ENCODE assay signal across 21 cellular contexts in genomic region chrX:10444204-10444603, GRCh38.
DNase-seq lines count a peak whose midpoint lies in the region; ATAC-seq and TF ChIP-seq lines count a peak whose summit lies in the region.
"Had no signal": no experiment of that assay in that cellular context is flagged by ENCODE, and none has a peak within 500 bp of the region (broad histone marks: within the 10 kb centered on the region; RNA-seq: fewer than 3 reads in every experiment).

No MANE protein-coding gene starts in this region.

- in situ Hi-C loops in SK-MEL-5 (cut with HindIII; ENCODE audit: low pct_unique_long_range_greater_than_20kb, low sequenced_read_pairs): no loop called here

- no peaks in the 10 kb centered on the region for H3K36me3 Mint-ChIP-seq in CD14-positive monocyte
- H3K36me3 Mint-ChIP-seq: activated naive CD8-positive, alpha-beta T cell treated with anti-CD3 and anti-CD28 coated beads, Interleukin-2, amount 10 ng/mL, durations not matched to agents 7 days and 5 days; CD4-positive, alpha-beta memory T cell had no signal

- H3F3A ChIP-seq in SK-N-SH (replicated peaks; ENCODE audit: insufficient read depth): peaks cover under 1% of the 10 kb centered on the region

- CTCF ChIA-PET in SK-N-SH (lab: Yijun Ruan, JAX): interaction anchor here (0.6 kb wide), 1 partner anchor 123 kb away, joined by 3 read pairs; no protein-coding TSS in a partner anchor

- no peak overlapping the region for H3K9ac ChIP-seq in SK-N-SH

- H2AFZ ChIP-seq in SK-N-SH (ENCODE audit: low read depth): no peak overlapping the region

- no peak overlapping the region for H3K4me3 Mint-ChIP-seq in CD14-positive monocyte
- H3K4me3 Mint-ChIP-seq: activated naive CD8-positive, alpha-beta T cell treated with anti-CD3 and anti-CD28 coated beads, Interleukin-2, amount 10 ng/mL, durations not matched to agents 7 days and 5 days; activated T-helper 1 cell treated with anti-CD3 and anti-CD28 coated beads, Interleukin-12 subunit alpha, Interleukin-12 subunit beta, Interleukin-2, Interleukin-4 antibody, amounts not matched to agents 30 ng/mL and 10 ng/mL and 1 ng/mL, durations not matched to agents 14 hours and 24 hours and 36 hours; brain; neural crest cell; stimulated activated naive CD8-positive, alpha-beta T cell treated with anti-CD3 and anti-CD28 coated beads, Interleukin-15, Interleukin-2, amounts not matched to agents 100 ng/mL and 50 ng/mL, for 24 hours had no signal

- 63% methylated on average over 2 of the region's 2 CpGs for WGBS in SK-N-SH (ENCODE audit: low lambda C conversion rate)

- no peaks in the 10 kb centered on the region for H3K4me1 ChIP-seq in SK-N-SH (ENCODE audit: control insufficient read depth in 1 of 2, insufficient read depth in 2 of 2, low read depth in 1 of 2, low read length in 1 of 2)
- H3K4me1 ChIP-seq in upper lobe of right lung: no peaks in the 10 kb centered on the region
- H3K4me1 ChIP-seq: heart right ventricle had no signal

- no peak overlapping the region for H3K4me2 ChIP-seq in SK-N-SH

- no peaks in the 10 kb centered on the region for H3K36me3 ChIP-seq in SK-N-SH (replicated peaks in 1 of 2; ENCODE audit: control insufficient read depth in 1 of 2, insufficient read depth in 2 of 2, low read length in 1 of 2)
- H3K36me3 ChIP-seq in upper lobe of right lung: no peaks in the 10 kb centered on the region

- no peaks in the 10 kb centered on the region for H3K4me1 Mint-ChIP-seq in CD14-positive monocyte
- H3K4me1 Mint-ChIP-seq: activated naive CD8-positive, alpha-beta T cell treated with anti-CD3 and anti-CD28 coated beads, Interleukin-2, amount 10 ng/mL, durations not matched to agents 7 days and 5 days; brain; CD4-positive, alpha-beta memory T cell; neural crest cell had no signal

- TF ChIP-seq EP300 in SK-N-SH (IDR thresholded peaks at IDR 0.05; ENCODE audit: borderline replicate concordance in 1 of 2, low read depth in 1 of 2, low read length in 1 of 2): no peak

- ATAC-seq in SK-N-SH treated with all-trans-retinoic acid at 6 μM for 48 hours (no peak; the same call in 2 of the 3 replicates), upper lobe of right lung (no peak), GM19463 (IDR thresholded peaks at IDR 0.05; ENCODE audit: unreplicated experiment) (no peak), GM19395 (IDR thresholded peaks at IDR 0.05; ENCODE audit: unreplicated experiment) (no peak)
- ATAC-seq: heart right ventricle had no signal

- TF ChIP-seq RAD21 in SK-N-SH (IDR thresholded peaks at IDR 0.05; ENCODE audit: low read length): peak; percentile 4; the same call in 1 of the 2 replicates

- H3K79me2 ChIP-seq in SK-N-SH (ENCODE audit: insufficient read depth): no peaks in the 10 kb centered on the region

- intact Hi-C loops in upper lobe of right lung (cut with DNase I) (no loop called here), CD14-positive monocyte (cut with micrococcal nuclease) (no loop called here)

- peaks cover 0 to 4% (median 0%) of the 10 kb centered on the region in 7 donors for H3K9me3 Mint-ChIP-seq in CD14-positive monocyte
- H3K9me3 Mint-ChIP-seq: activated naive CD8-positive, alpha-beta T cell treated with anti-CD3 and anti-CD28 coated beads, Interleukin-2, amount 10 ng/mL, durations not matched to agents 7 days and 5 days; activated T-helper 1 cell treated with anti-CD3 and anti-CD28 coated beads, Interleukin-12 subunit alpha, Interleukin-12 subunit beta, Interleukin-2, Interleukin-4 antibody, amounts not matched to agents 30 ng/mL and 10 ng/mL and 1 ng/mL, durations not matched to agents 14 hours and 24 hours and 36 hours; stimulated activated naive CD8-positive, alpha-beta T cell treated with anti-CD3 and anti-CD28 coated beads, Interleukin-15, Interleukin-2, amounts not matched to agents 100 ng/mL and 50 ng/mL, for 24 hours had no signal

- H3K27me3 Mint-ChIP-seq in CD14-positive monocyte (ENCODE audit: low read depth in 3 of 3): peaks cover 0 to 5% (median 5%) of the 10 kb centered on the region in 3 donors
- H3K27me3 Mint-ChIP-seq: activated naive CD8-positive, alpha-beta T cell treated with anti-CD3 and anti-CD28 coated beads, Interleukin-2, amount 10 ng/mL, durations not matched to agents 7 days and 5 days; brain; CD4-positive, alpha-beta memory T cell; stimulated activated naive CD8-positive, alpha-beta T cell treated with anti-CD3 and anti-CD28 coated beads, Interleukin-15, Interleukin-2, amounts not matched to agents 100 ng/mL and 50 ng/mL, for 24 hours had no signal

- H3K9me2 ChIP-seq in SK-N-SH: no peaks in the 10 kb centered on the region

- 0 out of 2 replicates have a peak, but pooled peaks have one; percentile 26 for TF ChIP-seq CTCF in SK-N-SH (IDR thresholded peaks at IDR 0.05)
- peak; percentile 10 for TF ChIP-seq CTCF in fibroblast of pulmonary artery (IDR thresholded peaks at IDR 0.05; ENCODE audit: low read length, missing control alignments)
- peak; percentile 9 for TF ChIP-seq CTCF in upper lobe of right lung (IDR thresholded peaks at IDR 0.05)
- no peak for TF ChIP-seq CTCF in CD14-positive monocyte (IDR thresholded peaks at IDR 0.05)

- POLR2A ChIA-PET in SK-N-SH (lab: Yijun Ruan, JAX): no interaction called here

- DNase-seq in SK-N-SH (no peak), SK-MEL-5 (ENCODE audit: low read depth, low spot score) (peak; percentile 42), fibroblast of pulmonary artery (ENCODE audit: low read depth) (peak; percentile 25), upper lobe of right lung (no peak), CD14-positive monocyte (ENCODE audit: low spot score) (no peak)
- DNase-seq: activated naive CD8-positive, alpha-beta T cell treated with anti-CD3 and anti-CD28 coated beads, Interleukin-2, amount 10 ng/mL, durations not matched to agents 7 days and 5 days; CD4-positive, alpha-beta memory T cell; heart right ventricle; midbrain; NCI-H1105; NCI-H2171 treated with DMSO at 0.1 percent for 48 hours; retina; T-helper 1 cell had no signal

- no peak overlapping the region for H3K27ac Mint-ChIP-seq in CD14-positive monocyte
- H3K27ac Mint-ChIP-seq: activated naive CD8-positive, alpha-beta T cell treated with anti-CD3 and anti-CD28 coated beads, Interleukin-2, amount 10 ng/mL, durations not matched to agents 7 days and 5 days; activated T-helper 1 cell treated with anti-CD3 and anti-CD28 coated beads, Interleukin-12 subunit alpha, Interleukin-12 subunit beta, Interleukin-2, Interleukin-4 antibody, amounts not matched to agents 30 ng/mL and 10 ng/mL and 1 ng/mL, durations not matched to agents 14 hours and 24 hours and 36 hours; brain; CD4-positive, alpha-beta memory T cell; stimulated activated naive CD8-positive, alpha-beta T cell treated with anti-CD3 and anti-CD28 coated beads, Interleukin-15, Interleukin-2, amounts not matched to agents 100 ng/mL and 50 ng/mL, for 24 hours had no signal

- H3K27me3 ChIP-seq in SK-N-SH (ENCODE audit: insufficient read depth) (no peaks in the 10 kb centered on the region; the same call in 1 of the 2 replicates), upper lobe of right lung (no peaks in the 10 kb centered on the region)
- H3K27me3 ChIP-seq: heart right ventricle had no signal

- no peaks in the 10 kb centered on the region for H3K9me3 ChIP-seq in SK-N-SH
- H3K9me3 ChIP-seq in upper lobe of right lung: no peaks in the 10 kb centered on the region
- H3K9me3 ChIP-seq: heart right ventricle had no signal

- H3K27ac ChIP-seq in SK-N-SH (ENCODE audit: low read depth in 2 of 2, low read length in 1 of 2): no peak overlapping the region
- H3K27ac ChIP-seq in upper lobe of right lung: no peak overlapping the region
- H3K27ac ChIP-seq: heart right ventricle, VCaP had no signal

- no peaks in the 10 kb centered on the region for H4K20me1 ChIP-seq in SK-N-SH (ENCODE audit: insufficient read depth)

- H3K4me3 ChIP-seq in SK-N-SH (ENCODE audit: low read depth in 2 of 2, low read length in 1 of 2) (no peak overlapping the region), fibroblast of pulmonary artery (replicated peaks; ENCODE audit: low read depth, low read length) (no peak overlapping the region), upper lobe of right lung (no peak overlapping the region)
- H3K4me3 ChIP-seq: heart right ventricle had no signal

TF ChIP-seq in SK-N-SH, 30 proteins besides CTCF, POLR2A, EP300 and RAD21:
- no peak for TF ChIP-seq NFIC (IDR thresholded peaks at IDR 0.05; ENCODE audit: borderline replicate concordance)
TF ChIP-seq in SK-N-SH: peak in this region for 0.

TF ChIP-seq in SK-N-SH treated with all-trans-retinoic acid at 6 μM for 48 hours, 23 proteins besides CTCF, POLR2A, EP300 and RAD21 (continues in another document):
- TF ChIP-seq RARB (CRISPR knock-in tag; IDR thresholded peaks at IDR 0.05) (no peak), GLIS3 (CRISPR knock-in tag; IDR thresholded peaks at IDR 0.05) (no peak), ZFP3 (CRISPR knock-in tag; IDR thresholded peaks at IDR 0.05) (no peak), TOX (CRISPR knock-in tag; IDR thresholded peaks at IDR 0.05; ENCODE audit: borderline replicate concordance) (no peak), POU6F1 (CRISPR knock-in tag; IDR thresholded peaks at IDR 0.05; ENCODE audit: borderline replicate concordance, low read depth) (no peak), ZNF8 (CRISPR knock-in tag; IDR thresholded peaks at IDR 0.05) (no peak)

Comparison
In these comparisons a context has a peak if more than half of its experiments do, and no peak if none do; other contexts are left out.
1. DNase-seq: peak in SK-MEL-5 (single experiment) and fibroblast of pulmonary artery (single experiment); none in SK-N-SH (single experiment), upper lobe of right lung (single experiment) and CD14-positive monocyte (single experiment).